8 cellular contexts compared by ENCODE assay signal in the genomic region with DNA sequence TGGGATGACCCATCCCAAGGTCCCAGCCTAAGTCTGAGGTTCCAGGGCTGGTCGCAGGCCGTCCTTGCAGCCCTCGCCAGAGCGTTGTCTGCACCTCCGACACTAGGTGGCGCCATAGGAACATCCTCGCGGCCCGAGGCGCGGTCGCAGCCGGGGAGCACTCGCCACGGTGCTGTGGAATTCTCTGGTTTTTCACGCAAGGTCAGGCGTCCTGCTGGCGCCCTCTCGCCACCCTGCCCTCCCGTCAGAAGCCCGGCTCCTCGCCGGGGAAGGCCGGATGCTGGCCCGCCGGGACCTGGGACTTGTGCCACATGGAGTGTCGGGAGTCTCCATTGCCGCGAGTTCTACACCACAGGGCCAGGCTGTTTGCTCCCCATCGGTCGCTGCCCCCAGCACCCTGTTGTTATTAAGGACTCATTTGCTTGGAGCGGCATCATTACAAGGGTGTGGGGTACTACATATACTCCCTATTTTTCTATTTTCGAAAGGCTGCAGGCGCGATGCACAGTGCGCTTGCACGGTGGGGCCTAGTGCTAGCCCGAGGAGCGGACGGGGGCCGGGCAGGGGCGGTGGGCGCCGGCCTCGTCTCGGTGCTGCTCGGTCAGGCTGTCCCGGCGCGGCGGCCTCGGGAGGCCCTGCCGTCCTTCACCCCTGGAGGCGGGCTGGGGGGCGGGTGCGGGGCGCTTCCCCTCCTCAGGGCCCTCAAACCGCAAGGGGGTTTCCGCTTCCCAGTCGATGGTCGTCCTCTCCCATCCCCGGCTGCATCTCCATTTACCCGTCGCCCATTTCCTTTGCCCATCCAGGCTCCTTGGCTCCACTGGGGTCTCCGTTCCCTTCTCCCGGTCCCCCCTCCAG.
DNase-seq lines count a peak whose midpoint lies in the region; ATAC-seq, FAIRE-seq and TF ChIP-seq lines count a peak whose summit lies in the region.

No MANE protein-coding gene starts in this region.

- no peaks in the 10 kb centered on the region for H3K36me3 ChIP-seq in CD4-positive, alpha-beta memory T cell (ENCODE audit: insufficient read depth, low read length)
- no peaks in the 10 kb centered on the region for H3K36me3 ChIP-seq in endothelial cell of umbilical vein (ENCODE audit: control insufficient read depth in 2 of 2, extremely low read depth in 1 of 2, insufficient read depth in 2 of 2, low read length in 2 of 2)
- H3K36me3 ChIP-seq in mucosa of descending colon (ENCODE audit: low read depth) = no peaks in the 10 kb centered on the region

- no peaks in the 10 kb centered on the region for H3K36me3 Mint-ChIP-seq in CD4-positive, alpha-beta memory T cell

- POLR2A ChIA-PET in CD4-positive, alpha-beta memory T cell (lab: Charles Lee; ENCODE audit: partially characterized antibody) = no interaction called here
- POLR2A ChIA-PET in endothelial cell of umbilical vein (lab: Charles Lee) = no interaction called here

- H3K27ac Mint-ChIP-seq in CD4-positive, alpha-beta memory T cell = peak overlapping the region in 1 of 7 donors; percentile 62

- dilution Hi-C loops in endothelial cell of umbilical vein (cut with MboI; ENCODE audit: extremely low pct_ligation_motif_present, low sequenced_read_pairs) = no loop called here

- no peak overlapping the region for H3K9ac ChIP-seq in endothelial cell of umbilical vein (replicated peaks; ENCODE audit: extremely low read depth, insufficient read depth, low read length)

- no peaks in the 10 kb centered on the region for H3K9me1 ChIP-seq in endothelial cell of umbilical vein (replicated peaks; ENCODE audit: control insufficient read depth, extremely low read depth, insufficient read depth, low read length)

- peaks cover 3 to 13% (median 9%) of the 10 kb centered on the region in 4 donors for H3K4me1 Mint-ChIP-seq in CD4-positive, alpha-beta memory T cell

- BruUV-seq in endothelial cell of umbilical vein (replicated peaks; lab: Mats Ljungman, UMichigan) = no TSS peak

- peak overlapping the region; percentile 82 to 91 (median 86) for H3K4me3 Mint-ChIP-seq in CD4-positive, alpha-beta memory T cell

- no peaks in the 10 kb centered on the region for H3K9me3 Mint-ChIP-seq in CD4-positive, alpha-beta memory T cell

- CTCF ChIA-PET in CD4-positive, alpha-beta memory T cell (lab: Charles Lee; ENCODE audit: partially characterized antibody) = interaction anchor here (0.7 to 4.1 kb wide), 7 partner anchors 8 to 822 kb away, joined by 3 to 23 read pairs (median 4); no protein-coding TSS in a partner anchor
- CTCF ChIA-PET in endothelial cell of umbilical vein (lab: Charles Lee) = interaction anchor here (1.0 kb wide), 1 partner anchor 822 kb away, joined by 6 read pairs; no protein-coding TSS in a partner anchor

- DNase-seq in CD4-positive, alpha-beta memory T cell = peak; percentile 53 to 68 (median 64)
- peak; percentile 62 for DNase-seq in NOMO-1 treated with DMSO at 0.1 percent for 48 hours (lab: John Stamatoyannopoulos, UW; ENCODE audit: unreplicated experiment)
- peak; percentile 75 for DNase-seq in activated CD8-positive, alpha-beta memory T cell treated with anti-CD3 and anti-CD28 coated beads, Interleukin-2, amount 50 U/mL, for 4 hours
- DNase-seq in endothelial cell of umbilical vein (ENCODE audit: low read depth, low spot score) = peak; percentile 70
- DNase-seq in mucosa of descending colon = peak; percentile 78 to 82 (median 79)
- DNase-seq in stimulated activated CD8-positive, alpha-beta memory T cell treated with anti-CD3 and anti-CD28 coated beads, Interleukin-4, amount 100 ng/mL, for 1 hour (ENCODE audit: low read depth in 2 of 2, low spot score in 1 of 2) = peak; percentile 42 to 55

- H4K20me1 ChIP-seq in endothelial cell of umbilical vein (replicated peaks; ENCODE audit: control insufficient read depth, extremely low read depth, insufficient read depth, low read length) = no peaks in the 10 kb centered on the region

- peak overlapping the region; percentile 14 to 41 for H3K4me3 ChIP-seq in CD4-positive, alpha-beta memory T cell (ENCODE audit: low read length in 2 of 2)
- H3K4me3 ChIP-seq in endothelial cell of umbilical vein (replicated peaks in 1 of 3; ENCODE audit: insufficient read depth in 1 of 3, low read depth in 1 of 3, low read length in 3 of 3) = peak overlapping the region in 2 of 3 experiments; percentile 16 to 37
- H3K4me3 ChIP-seq in mucosa of descending colon = no peak overlapping the region

- H3K4me1 ChIP-seq in CD4-positive, alpha-beta memory T cell (ENCODE audit: insufficient read depth, low read length) = peaks cover 6% of the 10 kb centered on the region
- H3K4me1 ChIP-seq in endothelial cell of umbilical vein (ENCODE audit: control insufficient read depth, extremely low read depth, insufficient read depth, low read length) = peaks cover 2% of the 10 kb centered on the region
- H3K4me1 ChIP-seq in mucosa of descending colon (ENCODE audit: low read depth) = no peaks in the 10 kb centered on the region

- ATAC-seq in GM19328 (IDR thresholded peaks at IDR 0.05; ENCODE audit: unreplicated experiment) (peak; percentile 97), HG03457 (IDR thresholded peaks at IDR 0.05; ENCODE audit: unreplicated experiment) (peak; percentile 94), mucosa of descending colon (peak; percentile 95)

- peak overlapping the region; percentile 86 for H2AFZ ChIP-seq in endothelial cell of umbilical vein (ENCODE audit: low read depth, low read length)

- peak; percentile 97 for FAIRE-seq in endothelial cell of umbilical vein (lab: Jason Lieb, UNC)

- H3K27me3 Mint-ChIP-seq in CD4-positive, alpha-beta memory T cell = peaks cover 20 to 31% of the 10 kb centered on the region in 2 donors

- H3K27me3 ChIP-seq in CD4-positive, alpha-beta memory T cell (ENCODE audit: insufficient read depth, low read length) = no peaks in the 10 kb centered on the region
- H3K27me3 ChIP-seq in endothelial cell of umbilical vein (ENCODE audit: control insufficient read depth in 2 of 2, insufficient read depth in 2 of 2, low read length in 2 of 2) = peaks cover 0 to 13% of the 10 kb centered on the region in 2 experiments

- no peaks in the 10 kb centered on the region for H3K9me3 ChIP-seq in CD4-positive, alpha-beta memory T cell (ENCODE audit: control insufficient read depth in 1 of 2, low read length in 2 of 2)
- H3K9me3 ChIP-seq in endothelial cell of umbilical vein (replicated peaks; ENCODE audit: control insufficient read depth, insufficient read depth, low read length) (no peaks in the 10 kb centered on the region), mucosa of descending colon (no peaks in the 10 kb centered on the region)

- peak overlapping the region; percentile 74 for H3K4me2 ChIP-seq in endothelial cell of umbilical vein (ENCODE audit: insufficient read depth, low read length)

- H3K27ac ChIP-seq in CD4-positive, alpha-beta memory T cell (ENCODE audit: low read depth, low read length) = no peak overlapping the region
- H3K27ac ChIP-seq in endothelial cell of umbilical vein (ENCODE audit: insufficient read depth, low read depth, low read length) = no peak overlapping the region

- intact Hi-C loops in CD4-positive, alpha-beta memory T cell (cut with micrococcal nuclease) = loop anchor here (1.0 to 5.0 kb wide), 3 partner anchors 820 to 1463 kb away; no protein-coding TSS in a partner anchor
- intact Hi-C loops in endothelial cell of umbilical vein (cut with micrococcal nuclease) (loop anchor here (1.0 to 5.0 kb wide), 7 partner anchors 145 to 1171 kb away; partner anchors contain the start of gene LMO4), mucosa of descending colon (cut with DNase I, micrococcal nuclease) (loop anchor here in 1 of 2 donors (10.0 kb wide), 1 partner anchor 163 kb away; no protein-coding TSS in a partner anchor)

- no peaks in the 10 kb centered on the region for H3K79me2 ChIP-seq in endothelial cell of umbilical vein (ENCODE audit: control insufficient read depth, insufficient read depth, low read length)

- TF ChIP-seq CTCF in endothelial cell of umbilical vein (IDR thresholded peaks at IDR 0.05; ENCODE audit: extremely low read depth in 1 of 2, insufficient read depth in 1 of 2, low read depth in 1 of 2, low read length in 2 of 2) = peak; percentile 94 to 96
- TF ChIP-seq CTCF in mucosa of descending colon (IDR thresholded peaks at IDR 0.05) = peak; percentile 92

- TF ChIP-seq POLR2A in endothelial cell of umbilical vein (IDR thresholded peaks at IDR 0.05; ENCODE audit: low read depth, low read length) = no peak

TF ChIP-seq in endothelial cell of umbilical vein, 7 proteins besides CTCF, POLR2A, EP300 and RAD21:
- TF ChIP-seq EZH2 (IDR thresholded peaks at IDR 0.05; ENCODE audit: borderline replicate concordance, low read depth, low read length, severe bottlenecking) (no peak), POLR2AphosphoS5 (IDR thresholded peaks at IDR 0.05; ENCODE audit: insufficient read depth, low read depth, low read length) (no peak), MAX (IDR thresholded peaks at IDR 0.05; ENCODE audit: insufficient read depth, insufficient read length) (no peak), JUN (IDR thresholded peaks at IDR 0.05; ENCODE audit: borderline replicate concordance, insufficient read depth, insufficient read length, low read depth) (no peak), MYC (IDR thresholded peaks at IDR 0.05; ENCODE audit: low read depth, low read length) (no peak), GATA2 (IDR thresholded peaks at IDR 0.05; ENCODE audit: insufficient read depth, insufficient read length, low read depth, low read length) (no peak), FOS (IDR thresholded peaks at IDR 0.05; ENCODE audit: borderline replicate concordance, insufficient read depth, low read length) (no peak)
